1 cellular context compared by ENCODE assay signal in the genomic region with DNA sequence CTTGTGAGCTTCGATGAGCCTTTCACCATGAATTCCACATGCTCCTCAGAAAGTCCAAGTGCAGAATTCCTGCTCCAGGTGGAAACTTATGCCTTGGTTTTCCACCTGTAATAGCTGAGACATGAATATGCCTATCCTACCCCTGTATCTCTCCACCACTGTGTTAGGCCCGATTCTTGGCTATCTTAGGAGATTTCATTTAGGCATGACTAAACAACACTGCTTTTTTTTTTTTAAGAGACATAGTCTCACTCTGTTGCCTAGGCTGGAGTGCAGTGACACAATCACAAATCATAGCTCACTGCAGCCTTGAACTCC.
TF ChIP-seq lines count a peak whose summit lies in the region.

No MANE protein-coding gene starts in this region.

TF ChIP-seq in WTC11, 78 proteins besides CTCF, POLR2A, EP300 and RAD21 (continued from another document):
- TF ChIP-seq PRDM15 (CRISPR knock-in tag; IDR thresholded peaks at IDR 0.05): no peak
- TF ChIP-seq KAT7 (CRISPR knock-in tag; IDR thresholded peaks at IDR 0.05; ENCODE audit: borderline replicate concordance): no peak
- TF ChIP-seq, protein P1, sequence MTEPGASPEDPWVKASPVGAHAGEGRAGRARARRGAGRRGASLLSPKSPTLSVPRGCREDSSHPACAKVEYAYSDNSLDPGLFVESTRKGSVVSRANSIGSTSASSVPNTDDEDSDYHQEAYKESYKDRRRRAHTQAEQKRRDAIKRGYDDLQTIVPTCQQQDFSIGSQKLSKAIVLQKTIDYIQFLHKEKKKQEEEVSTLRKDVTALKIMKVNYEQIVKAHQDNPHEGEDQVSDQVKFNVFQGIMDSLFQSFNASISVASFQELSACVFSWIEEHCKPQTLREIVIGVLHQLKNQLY (CRISPR knock-in tag; IDR thresholded peaks at IDR 0.05): no peak
- TF ChIP-seq CREM (CRISPR knock-in tag; IDR thresholded peaks at IDR 0.05): no peak
- no peak for TF ChIP-seq ZNF396 (CRISPR knock-in tag; IDR thresholded peaks at IDR 0.05; ENCODE audit: borderline replicate concordance)
- TF ChIP-seq ERG (CRISPR knock-in tag; IDR thresholded peaks at IDR 0.05): no peak
- TF ChIP-seq, protein P2, sequence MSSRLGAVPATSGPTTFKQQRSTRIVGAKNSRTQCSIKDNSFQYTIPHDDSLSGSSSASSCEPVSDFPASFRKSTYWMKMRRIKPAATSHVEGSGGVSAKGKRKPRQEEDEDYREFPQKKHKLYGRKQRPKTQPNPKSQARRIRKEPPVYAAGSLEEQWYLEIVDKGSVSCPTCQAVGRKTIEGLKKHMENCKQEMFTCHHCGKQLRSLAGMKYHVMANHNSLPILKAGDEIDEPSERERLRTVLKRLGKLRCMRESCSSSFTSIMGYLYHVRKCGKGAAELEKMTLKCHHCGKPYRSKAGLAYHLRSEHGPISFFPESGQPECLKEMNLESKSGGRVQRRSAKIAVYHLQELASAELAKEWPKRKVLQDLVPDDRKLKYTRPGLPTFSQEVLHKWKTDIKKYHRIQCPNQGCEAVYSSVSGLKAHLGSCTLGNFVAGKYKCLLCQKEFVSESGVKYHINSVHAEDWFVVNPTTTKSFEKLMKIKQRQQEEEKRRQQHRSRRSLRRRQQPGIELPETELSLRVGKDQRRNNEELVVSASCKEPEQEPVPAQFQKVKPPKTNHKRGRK (CRISPR knock-in tag; IDR thresholded peaks at IDR 0.05; ENCODE audit: borderline replicate concordance): no peak
- TF ChIP-seq, protein P3, sequence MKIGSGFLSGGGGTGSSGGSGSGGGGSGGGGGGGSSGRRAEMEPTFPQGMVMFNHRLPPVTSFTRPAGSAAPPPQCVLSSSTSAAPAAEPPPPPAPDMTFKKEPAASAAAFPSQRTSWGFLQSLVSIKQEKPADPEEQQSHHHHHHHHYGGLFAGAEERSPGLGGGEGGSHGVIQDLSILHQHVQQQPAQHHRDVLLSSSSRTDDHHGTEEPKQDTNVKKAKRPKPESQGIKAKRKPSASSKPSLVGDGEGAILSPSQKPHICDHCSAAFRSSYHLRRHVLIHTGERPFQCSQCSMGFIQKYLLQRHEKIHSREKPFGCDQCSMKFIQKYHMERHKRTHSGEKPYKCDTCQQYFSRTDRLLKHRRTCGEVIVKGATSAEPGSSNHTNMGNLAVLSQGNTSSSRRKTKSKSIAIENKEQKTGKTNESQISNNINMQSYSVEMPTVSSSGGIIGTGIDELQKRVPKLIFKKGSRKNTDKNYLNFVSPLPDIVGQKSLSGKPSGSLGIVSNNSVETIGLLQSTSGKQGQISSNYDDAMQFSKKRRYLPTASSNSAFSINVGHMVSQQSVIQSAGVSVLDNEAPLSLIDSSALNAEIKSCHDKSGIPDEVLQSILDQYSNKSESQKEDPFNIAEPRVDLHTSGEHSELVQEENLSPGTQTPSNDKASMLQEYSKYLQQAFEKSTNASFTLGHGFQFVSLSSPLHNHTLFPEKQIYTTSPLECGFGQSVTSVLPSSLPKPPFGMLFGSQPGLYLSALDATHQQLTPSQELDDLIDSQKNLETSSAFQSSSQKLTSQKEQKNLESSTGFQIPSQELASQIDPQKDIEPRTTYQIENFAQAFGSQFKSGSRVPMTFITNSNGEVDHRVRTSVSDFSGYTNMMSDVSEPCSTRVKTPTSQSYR (CRISPR knock-in tag; IDR thresholded peaks at IDR 0.05): no peak
- no peak for TF ChIP-seq TEAD1 (CRISPR knock-in tag; IDR thresholded peaks at IDR 0.05)
- TF ChIP-seq SMAD3 (CRISPR knock-in tag; IDR thresholded peaks at IDR 0.05; ENCODE audit: borderline replicate concordance): no peak
- no peak for TF ChIP-seq TEAD4 (CRISPR knock-in tag; IDR thresholded peaks at IDR 0.05)
- no peak for TF ChIP-seq AR (CRISPR knock-in tag; IDR thresholded peaks at IDR 0.05)
- TF ChIP-seq ZNF138 (CRISPR knock-in tag; conservative IDR thresholded peaks at IDR 0.05): no peak
- TF ChIP-seq SMAD4 (CRISPR knock-in tag; IDR thresholded peaks at IDR 0.05): no peak
TF ChIP-seq in WTC11: peak in this region for 0.
